Comparison of ENCODE assay signal across 17 cellular contexts in genomic region chr20:62330576-62331317, GRCh38. TPM values are rescaled to one million over a fixed set of nuclear protein-coding genes. Genes with fewer than 3 reads are reported as not detected.
A peak's percentile ranks its signal among the peaks of the same experiment; 100 is the strongest.
DNase-seq lines count a peak whose midpoint lies in the region; ATAC-seq, FAIRE-seq and TF ChIP-seq lines count a peak whose summit lies in the region.
"Had no signal": no experiment of that assay in that cellular context is flagged by ENCODE, and none has a peak within 500 bp of the region (broad histone marks: within the 10 kb centered on the region; RNA-seq: fewer than 3 reads in every experiment).

No MANE protein-coding gene starts in this region.

- H3K4me3 ChIP-seq in HepG2 (replicated peaks in 1 of 3; ENCODE audit: insufficient read depth in 1 of 3, low read depth in 2 of 3, low read length in 3 of 3) (no peak overlapping the region), right lobe of liver (no peak overlapping the region), RWPE2 (ENCODE audit: severe bottlenecking) (no peak overlapping the region), SJCRH30 (no peak overlapping the region)
- H3K4me3 ChIP-seq: BLaER1 treated with 17β-estradiol and CSF1 and Interleukin-3, amounts not matched to agents 10 nM and 100 nM; HAP-1 had no signal

- CTCF ChIA-PET in HepG2 (lab: Yijun Ruan, JAX; ENCODE audit: low intra/inter-chr PET ratio, low total read pairs), result no interaction called here

- H3K27me3 ChIP-seq in HepG2 (ENCODE audit: control insufficient read depth in 1 of 2, insufficient read depth in 2 of 2, low read length in 2 of 2), result no peaks in the 10 kb centered on the region
- H3K27me3 ChIP-seq in right lobe of liver, result no peaks in the 10 kb centered on the region
- no peaks in the 10 kb centered on the region for H3K27me3 ChIP-seq in RWPE2 (ENCODE audit: insufficient read depth, poor library complexity, severe bottlenecking)
- no peaks in the 10 kb centered on the region for H3K27me3 ChIP-seq in SJCRH30
- H3K27me3 ChIP-seq: BLaER1 treated with 17β-estradiol and CSF1 and Interleukin-3, amounts not matched to agents 10 nM and 100 nM had no signal

- H2AFZ ChIP-seq in HepG2 (ENCODE audit: low read length), result no peak overlapping the region

- DNase-seq in HepG2 (ENCODE audit: low spot score) (no peak), right lobe of liver (no peak), RWPE2 (ENCODE audit: low spot score) (peak; percentile 89), UCSD-AML1 (lab: John Stamatoyannopoulos, UW; ENCODE audit: unreplicated experiment) (no peak), SJCRH30 (no peak), SK-N-DZ (ENCODE audit: low spot score) (no peak)
- DNase-seq: ACHN; CD4-positive, CD25-positive, alpha-beta regulatory T cell; DMS79; EL; HFFc6 had no signal

- intact Hi-C loops in HepG2 (cut with micrococcal nuclease; ENCODE audit: unreplicated experiment) (no loop called here), right lobe of liver (cut with DNase I) (no loop called here)

- in situ Hi-C loops in HepG2 (cut with HindIII; ENCODE audit: extremely low pct_ligation_motif_present, low pct_unique_long_range_greater_than_20kb), result no loop called here

- no peaks in the 10 kb centered on the region for H3K79me2 ChIP-seq in HepG2 (ENCODE audit: insufficient read depth, low read length)

- BruUV-seq in HepG2 (replicated peaks; lab: Mats Ljungman, UMichigan), result no TSS peak

- H4K20me1 ChIP-seq in HepG2 (ENCODE audit: insufficient read depth, low read length), result no peaks in the 10 kb centered on the region; the same call in 1 of the 2 replicates

- H3K36me3 ChIP-seq in HepG2 (replicated peaks in 1 of 2; ENCODE audit: control insufficient read depth in 1 of 2, insufficient read depth in 2 of 2, low read length in 2 of 2) (peaks cover 70 to 94% of the 10 kb centered on the region in 2 experiments), right lobe of liver (peaks cover 0 to 17% (median 4%) of the 10 kb centered on the region in 4 donors), RWPE2 (ENCODE audit: low read depth) (peaks cover 96% of the 10 kb centered on the region), SJCRH30 (peaks cover 49% of the 10 kb centered on the region)

- H3K4me2 ChIP-seq in HepG2 (ENCODE audit: low read depth, low read length), result no peak overlapping the region
- H3K4me2 ChIP-seq: BLaER1 treated with 17β-estradiol and CSF1 and Interleukin-3, amounts not matched to agents 10 nM and 100 nM had no signal

- POLR2A ChIA-PET in HepG2 (lab: Yijun Ruan, JAX), result interaction anchor here (1.4 kb wide), 1 partner anchor 45 kb away, joined by 3 read pairs; no protein-coding TSS in a partner anchor

- WGBS in HepG2 (ENCODE audit: low lambda C conversion rate), result 96% methylated on average over 37 of the region's 46 CpGs
- 90% methylated on average over 13 of the region's 46 CpGs for WGBS in right lobe of liver (ENCODE audit: insufficient coverage, low coverage, low lambda C conversion rate, missing lambda C conversion rate)

- H3K9me3 ChIP-seq in HepG2 (ENCODE audit: low read length) (no peaks in the 10 kb centered on the region), right lobe of liver (no peaks in the 10 kb centered on the region), RWPE2 (ENCODE audit: severe bottlenecking) (no peaks in the 10 kb centered on the region), SJCRH30 (replicated peaks) (no peaks in the 10 kb centered on the region)
- H3K9me3 ChIP-seq: BLaER1 treated with 17β-estradiol and CSF1 and Interleukin-3, amounts not matched to agents 10 nM and 100 nM; HAP-1 had no signal

- no peak for TF ChIP-seq RAD21 in HepG2 (CRISPR knock-in tag; IDR thresholded peaks at IDR 0.05)

- no peak for TF ChIP-seq CTCF in HepG2 (CRISPR knock-in tag; IDR thresholded peaks at IDR 0.05)
- no peak for TF ChIP-seq CTCF in right lobe of liver (IDR thresholded peaks at IDR 0.05)
- no peak for TF ChIP-seq CTCF in RWPE2 (IDR thresholded peaks at IDR 0.05; ENCODE audit: poor library complexity, severe bottlenecking)

- H3K27ac ChIP-seq in HepG2 (ENCODE audit: extremely low read length, insufficient read depth, low read length), result no peak overlapping the region
- H3K27ac ChIP-seq in right lobe of liver, result no peak overlapping the region
- no peak overlapping the region for H3K27ac ChIP-seq in RWPE2 (ENCODE audit: poor library complexity, severe bottlenecking)
- no peak overlapping the region for H3K27ac ChIP-seq in SJCRH30
- H3K27ac ChIP-seq: BLaER1 treated with 17β-estradiol and CSF1 and Interleukin-3, amounts not matched to agents 10 nM and 100 nM had no signal

- TF ChIP-seq POLR2A in HepG2 (IDR thresholded peaks at IDR 0.05; ENCODE audit: insufficient read depth in 1 of 2, low read depth in 2 of 2, low read length in 2 of 2) (no peak), right lobe of liver (IDR thresholded peaks at IDR 0.05) (no peak)

- no peak for TF ChIP-seq EP300 in HepG2 (IDR thresholded peaks at IDR 0.05; ENCODE audit: low read depth in 2 of 2, low read length in 2 of 2)
- TF ChIP-seq EP300 in HepG2 (CRISPR knock-in tag; IDR thresholded peaks at IDR 0.05; ENCODE audit: borderline replicate concordance), result no peak

- H3K4me1 ChIP-seq in HepG2 (ENCODE audit: insufficient read depth, low read length) (no peaks in the 10 kb centered on the region), right lobe of liver (no peaks in the 10 kb centered on the region), RWPE2 (ENCODE audit: insufficient read depth, poor library complexity, severe bottlenecking) (no peaks in the 10 kb centered on the region), SJCRH30 (no peaks in the 10 kb centered on the region)
- H3K4me1 ChIP-seq: HAP-1 had no signal

- H3K9ac ChIP-seq in HepG2 (ENCODE audit: insufficient read depth, low read depth, low read length), result no peak overlapping the region
- H3K9ac ChIP-seq: BLaER1 treated with 17β-estradiol and CSF1 and Interleukin-3, amounts not matched to agents 10 nM and 100 nM had no signal

- FAIRE-seq in HepG2 (lab: Jason Lieb, UNC), result no peak
- FAIRE-seq: G401.6, GM12891, H1 had no signal

- no peak for ATAC-seq in HepG2
- ATAC-seq in right lobe of liver, result no peak
- ATAC-seq in RWPE2 (ENCODE audit: low read depth), result peak; percentile 3; the same call in 1 of the 3 replicates
- peak; percentile 81 for ATAC-seq in esophagus mucosa

RNA-seq across cellular contexts. Expression of gene ADRM1, which starts 27.9 kb away (rescaled TPM):
- total RNA-seq in HepG2 (2016; rRNA removed; fragmentation: Illumina TruSeq; extraction: Trizol), result 143 and 154 TPM in 2 replicates
- total RNA-seq in HepG2 (2016; cell fraction: cytosol; rRNA removed; fragmentation: Illumina TruSeq; extraction: Trizol; ENCODE audit: low read depth), result 51.6 and 53.2 TPM in 2 replicates
- total RNA-seq in HepG2 (2016; cell fraction: insoluble cytoplasmic fraction; rRNA removed; fragmentation: Illumina TruSeq; extraction: Trizol), result 149 and 159 TPM in 2 replicates
- total RNA-seq in HepG2 (2016; cell fraction: membrane; rRNA removed; fragmentation: Illumina TruSeq; extraction: Trizol), result 59.3 and 62.8 TPM in 2 replicates
- 76.2 and 86.5 TPM in 2 replicates for total RNA-seq in HepG2 (2016; cell fraction: nucleus; rRNA removed; fragmentation: Illumina TruSeq; extraction: Trizol)
- polyA plus RNA-seq in HepG2 (2011; rRNA removed), result 92.9 and 106 TPM in 2 replicates
- polyA plus RNA-seq in HepG2 (2011; cell fraction: cytosol; rRNA removed), result 90.4 and 144 TPM in 2 replicates
- polyA plus RNA-seq in HepG2 (2011; cell fraction: nucleus; rRNA removed), result 158 and 185 TPM in 2 replicates
- 62.1 and 86.3 TPM in 2 replicates for polyA plus RNA-seq in HepG2 (2012)
- polyA plus RNA-seq in HepG2 (2016; cell fraction: cytosol; fragmentation: Illumina TruSeq; extraction: Trizol; ENCODE audit: low read depth), result 50.3 and 52.6 TPM in 2 replicates
- 185 and 189 TPM in 2 replicates for polyA plus RNA-seq in HepG2 (2016; cell fraction: insoluble cytoplasmic fraction; fragmentation: Illumina TruSeq; extraction: Trizol; ENCODE audit: low read depth)
- polyA plus RNA-seq in HepG2 (2016; cell fraction: membrane; fragmentation: Illumina TruSeq; extraction: Trizol; ENCODE audit: low read depth), result 54.2 and 55.6 TPM in 2 replicates
- polyA plus RNA-seq in HepG2 (2016; cell fraction: nucleus; fragmentation: Illumina TruSeq; extraction: Trizol; ENCODE audit: insufficient read depth, low read depth), result 165 and 171 TPM in 2 replicates
- 92.6 and 107 TPM in 2 replicates for polyA minus RNA-seq in HepG2 (2011; rRNA and poly(A)+ RNA removed; ENCODE audit: low replicate concordance)
- 50.7 and 55.0 TPM in 2 replicates for polyA minus RNA-seq in HepG2 (2011; cell fraction: cytosol; rRNA and poly(A)+ RNA removed)
- polyA minus RNA-seq in HepG2 (2011; cell fraction: nucleus; rRNA and poly(A)+ RNA removed), result 47.2 and 49.4 TPM in 2 replicates
- 100 to 1,000 TPM in 2 of 6 experiments, 10 to 100 TPM in 4; 49.5 to 139 (median 55.7) TPM for total RNA-seq in right lobe of liver
- total RNA-seq in esophagus mucosa, result 76.1 TPM
- 160 and 174 TPM in 2 replicates for total RNA-seq in SJCRH30 (2014; rRNA removed; shearing (Covaris generic))
- polyA plus RNA-seq in SK-N-DZ (2014; cell fraction: cytosol; rRNA removed), result 295 and 299 TPM in 2 replicates
- polyA plus RNA-seq in SK-N-DZ (2014; cell fraction: nucleus; rRNA removed), result 293 and 298 TPM in 2 replicates

RNA-seq across cellular contexts. Expression of gene LAMA5, which starts 36.4 kb away (rescaled TPM):
- total RNA-seq in HepG2 (2016; rRNA removed; fragmentation: Illumina TruSeq; extraction: Trizol) (28.5 and 44.7 TPM in 2 replicates), right lobe of liver (10 to 100 TPM; 30.3 to 80.8 (median 47.1) TPM), esophagus mucosa (83.4 TPM)
- 32.2 and 40.1 TPM in 2 replicates for total RNA-seq in HepG2 (2016; cell fraction: cytosol; rRNA removed; fragmentation: Illumina TruSeq; extraction: Trizol; ENCODE audit: low read depth)
- total RNA-seq in HepG2 (2016; cell fraction: insoluble cytoplasmic fraction; rRNA removed; fragmentation: Illumina TruSeq; extraction: Trizol), result 24.0 and 53.5 TPM in 2 replicates
- 23.5 and 24.2 TPM in 2 replicates for total RNA-seq in HepG2 (2016; cell fraction: membrane; rRNA removed; fragmentation: Illumina TruSeq; extraction: Trizol)
- total RNA-seq in HepG2 (2016; cell fraction: nucleus; rRNA removed; fragmentation: Illumina TruSeq; extraction: Trizol), result 108 and 131 TPM in 2 replicates
- 21.0 and 22.7 TPM in 2 replicates for polyA plus RNA-seq in HepG2 (2011; rRNA removed)
- 9.5 and 17.6 TPM in 2 replicates for polyA plus RNA-seq in HepG2 (2011; cell fraction: cytosol; rRNA removed)
- 504 and 754 TPM in 2 replicates for polyA plus RNA-seq in HepG2 (2011; cell fraction: nucleus; rRNA removed)
- polyA plus RNA-seq in HepG2 (2012), result 96.2 and 135 TPM in 2 replicates
- polyA plus RNA-seq in HepG2 (2016; cell fraction: cytosol; fragmentation: Illumina TruSeq; extraction: Trizol; ENCODE audit: low read depth), result 12.5 and 12.7 TPM in 2 replicates
- polyA plus RNA-seq in HepG2 (2016; cell fraction: insoluble cytoplasmic fraction; fragmentation: Illumina TruSeq; extraction: Trizol; ENCODE audit: low read depth), result 34.3 and 49.3 TPM in 2 replicates
- polyA plus RNA-seq in HepG2 (2016; cell fraction: membrane; fragmentation: Illumina TruSeq; extraction: Trizol; ENCODE audit: low read depth), result 14.2 and 17.2 TPM in 2 replicates
- polyA plus RNA-seq in HepG2 (2016; cell fraction: nucleus; fragmentation: Illumina TruSeq; extraction: Trizol; ENCODE audit: insufficient read depth, low read depth), result 598 and 620 TPM in 2 replicates
- 26.2 and 35.7 TPM in 2 replicates for polyA minus RNA-seq in HepG2 (2011; rRNA and poly(A)+ RNA removed; ENCODE audit: low replicate concordance)
- 23.2 and 27.1 TPM in 2 replicates for polyA minus RNA-seq in HepG2 (2011; cell fraction: cytosol; rRNA and poly(A)+ RNA removed)
- 70.0 and 71.2 TPM in 2 replicates for polyA minus RNA-seq in HepG2 (2011; cell fraction: nucleus; rRNA and poly(A)+ RNA removed)
- total RNA-seq in SJCRH30 (2014; rRNA removed; shearing (Covaris generic)), result 37.3 and 43.8 TPM in 2 replicates
- 32.9 and 33.6 TPM in 2 replicates for polyA plus RNA-seq in SK-N-DZ (2014; cell fraction: cytosol; rRNA removed)
- 352 and 482 TPM in 2 replicates for polyA plus RNA-seq in SK-N-DZ (2014; cell fraction: nucleus; rRNA removed)

RNA-seq across cellular contexts. Expression of gene RPS21, which starts 56.2 kb away (rescaled TPM):
- total RNA-seq in HepG2 (2016; rRNA removed; fragmentation: Illumina TruSeq; extraction: Trizol) (2,584 and 2,647 TPM in 2 replicates), right lobe of liver (100 to 1,000 TPM; 339 to 696 (median 413) TPM), esophagus mucosa (1,745 TPM)
- total RNA-seq in HepG2 (2016; cell fraction: cytosol; rRNA removed; fragmentation: Illumina TruSeq; extraction: Trizol; ENCODE audit: low read depth), result 3,497 and 3,511 TPM in 2 replicates
- total RNA-seq in HepG2 (2016; cell fraction: insoluble cytoplasmic fraction; rRNA removed; fragmentation: Illumina TruSeq; extraction: Trizol), result 2,606 and 2,768 TPM in 2 replicates
- 4,939 and 5,761 TPM in 2 replicates for total RNA-seq in HepG2 (2016; cell fraction: membrane; rRNA removed; fragmentation: Illumina TruSeq; extraction: Trizol)
- total RNA-seq in HepG2 (2016; cell fraction: nucleus; rRNA removed; fragmentation: Illumina TruSeq; extraction: Trizol), result 1,156 and 1,166 TPM in 2 replicates
- 9,925 and 11,063 TPM in 2 replicates for polyA plus RNA-seq in HepG2 (2011; rRNA removed)
- polyA plus RNA-seq in HepG2 (2011; cell fraction: cytosol; rRNA removed), result 11,031 and 15,081 TPM in 2 replicates
- polyA plus RNA-seq in HepG2 (2011; cell fraction: nucleus; rRNA removed), result 5,156 and 5,267 TPM in 2 replicates
- polyA plus RNA-seq in HepG2 (2012), result 6,658 and 8,852 TPM in 2 replicates
- polyA plus RNA-seq in HepG2 (2016; cell fraction: cytosol; fragmentation: Illumina TruSeq; extraction: Trizol; ENCODE audit: low read depth), result 5,362 and 5,590 TPM in 2 replicates
- polyA plus RNA-seq in HepG2 (2016; cell fraction: insoluble cytoplasmic fraction; fragmentation: Illumina TruSeq; extraction: Trizol; ENCODE audit: low read depth), result 3,197 and 3,428 TPM in 2 replicates
- 5,998 and 6,820 TPM in 2 replicates for polyA plus RNA-seq in HepG2 (2016; cell fraction: membrane; fragmentation: Illumina TruSeq; extraction: Trizol; ENCODE audit: low read depth)
- 2,753 and 2,989 TPM in 2 replicates for polyA plus RNA-seq in HepG2 (2016; cell fraction: nucleus; fragmentation: Illumina TruSeq; extraction: Trizol; ENCODE audit: insufficient read depth, low read depth)
- polyA minus RNA-seq in HepG2 (2011; rRNA and poly(A)+ RNA removed; ENCODE audit: low replicate concordance), result 2,340 and 3,999 TPM in 2 replicates
- polyA minus RNA-seq in HepG2 (2011; cell fraction: cytosol; rRNA and poly(A)+ RNA removed), result 1,154 and 1,167 TPM in 2 replicates
- polyA minus RNA-seq in HepG2 (2011; cell fraction: nucleus; rRNA and poly(A)+ RNA removed), result 809 and 896 TPM in 2 replicates
- 3,142 and 3,675 TPM in 2 replicates for total RNA-seq in SJCRH30 (2014; rRNA removed; shearing (Covaris generic))
- polyA plus RNA-seq in SK-N-DZ (2014; cell fraction: cytosol; rRNA removed), result 10,912 and 11,337 TPM in 2 replicates
- polyA plus RNA-seq in SK-N-DZ (2014; cell fraction: nucleus; rRNA removed), result 6,422 and 11,565 TPM in 2 replicates

Comparison
In these comparisons a context has a peak if more than half of its experiments do, and no peak if none do; other contexts are left out.
1. ATAC-seq: peak in RWPE2 (single experiment) and esophagus mucosa (single experiment); none in HepG2 (single experiment) and right lobe of liver (0 of 4).